14 cellular contexts compared by ENCODE assay signal in genomic region chr1:3481836-3482589, GRCh38. TPM values are rescaled to one million over a fixed set of nuclear protein-coding genes. Genes with fewer than 3 reads are reported as not detected.
DNase-seq lines count a peak whose midpoint lies in the region; ATAC-seq and TF ChIP-seq lines count a peak whose summit lies in the region.
"Had no signal": no experiment of that assay in that cellular context is flagged by ENCODE, and none has a peak within 500 bp of the region (broad histone marks: within the 10 kb centered on the region; RNA-seq: fewer than 3 reads in every experiment).

No MANE protein-coding gene starts in this region.

- ATAC-seq in HCT116 (peak; percentile 77), foreskin keratinocyte (peak; percentile 88), HG03175 (IDR thresholded peaks at IDR 0.05; ENCODE audit: unreplicated experiment) (no peak), GM18870 (IDR thresholded peaks at IDR 0.05; ENCODE audit: unreplicated experiment) (no peak)
- ATAC-seq in activated CD8-positive, alpha-beta T cell treated with anti-CD3 and anti-CD28 coated beads, Interleukin-2, amount 10 ng/mL, durations not matched to agents 7 days and 5 days, result peak; percentile 21
- ATAC-seq: heart left ventricle had no signal

- POLR2A ChIA-PET in HCT116 (lab: Charles Lee), result interaction anchor here (0.9 kb wide), 1 partner anchor 29 kb away, joined by 4 read pairs; no protein-coding TSS in a partner anchor
- POLR2A ChIA-PET in activated CD8-positive, alpha-beta T cell treated with anti-CD3 and anti-CD28 coated beads, Interleukin-2, amount 10 ng/mL, durations not matched to agents 7 days and 5 days (lab: Charles Lee), result no interaction called here

- CTCF ChIA-PET in HCT116 (lab: Charles Lee), result interaction anchor here (1.2 to 3.5 kb wide), 4 partner anchors 9 to 137 kb away, joined by 4 to 29 read pairs (median 6); no protein-coding TSS in a partner anchor
- CTCF ChIA-PET in activated CD8-positive, alpha-beta T cell treated with anti-CD3 and anti-CD28 coated beads, Interleukin-2, amount 10 ng/mL, durations not matched to agents 7 days and 5 days (lab: Charles Lee), result interaction anchor here (1.4 to 1.8 kb wide), 2 partner anchors 9 to 29 kb away, joined by 4 to 9 read pairs; no protein-coding TSS in a partner anchor

- H3K27me3 ChIP-seq in HCT116 (ENCODE audit: insufficient read depth, low read length) (no peaks in the 10 kb centered on the region), foreskin keratinocyte (no peaks in the 10 kb centered on the region)

- no peaks in the 10 kb centered on the region for H3K4me1 Mint-ChIP-seq in activated CD8-positive, alpha-beta T cell treated with anti-CD3 and anti-CD28 coated beads, Interleukin-2, amount 10 ng/mL, durations not matched to agents 7 days and 5 days (ENCODE audit: low read depth)
- H3K4me1 Mint-ChIP-seq: activated naive CD8-positive, alpha-beta T cell treated with anti-CD3 and anti-CD28 coated beads, Interleukin-2, amount 10 ng/mL, durations not matched to agents 7 days and 5 days; B cell had no signal

- H3K36me3 Mint-ChIP-seq in activated CD8-positive, alpha-beta T cell treated with anti-CD3 and anti-CD28 coated beads, Interleukin-2, amount 10 ng/mL, durations not matched to agents 7 days and 5 days (ENCODE audit: low read depth), result no peaks in the 10 kb centered on the region
- H3K36me3 Mint-ChIP-seq: activated naive CD8-positive, alpha-beta T cell treated with anti-CD3 and anti-CD28 coated beads, Interleukin-2, amount 10 ng/mL, durations not matched to agents 7 days and 5 days had no signal

- H3K27me3 Mint-ChIP-seq in activated CD8-positive, alpha-beta T cell treated with anti-CD3 and anti-CD28 coated beads, Interleukin-2, amount 10 ng/mL, durations not matched to agents 7 days and 5 days (ENCODE audit: low read depth), result no peaks in the 10 kb centered on the region
- H3K27me3 Mint-ChIP-seq: activated naive CD8-positive, alpha-beta T cell treated with anti-CD3 and anti-CD28 coated beads, Interleukin-2, amount 10 ng/mL, durations not matched to agents 7 days and 5 days; T-helper 17 cell had no signal

- no peaks in the 10 kb centered on the region for H4K20me1 ChIP-seq in HCT116 (ENCODE audit: insufficient read depth)

- no peak for TF ChIP-seq POLR2A in HCT116 (IDR thresholded peaks at IDR 0.05; ENCODE audit: borderline replicate concordance, extremely low read depth, insufficient read depth, insufficient read length)

- no peak overlapping the region for H3K4me3 Mint-ChIP-seq in activated CD8-positive, alpha-beta T cell treated with anti-CD3 and anti-CD28 coated beads, Interleukin-2, amount 10 ng/mL, durations not matched to agents 7 days and 5 days
- H3K4me3 Mint-ChIP-seq: activated naive CD8-positive, alpha-beta T cell treated with anti-CD3 and anti-CD28 coated beads, Interleukin-2, amount 10 ng/mL, durations not matched to agents 7 days and 5 days; B cell; T-helper 17 cell had no signal

- H3K9me3 Mint-ChIP-seq in activated CD8-positive, alpha-beta T cell treated with anti-CD3 and anti-CD28 coated beads, Interleukin-2, amount 10 ng/mL, durations not matched to agents 7 days and 5 days (ENCODE audit: insufficient read depth), result no peaks in the 10 kb centered on the region
- H3K9me3 Mint-ChIP-seq: activated naive CD8-positive, alpha-beta T cell treated with anti-CD3 and anti-CD28 coated beads, Interleukin-2, amount 10 ng/mL, durations not matched to agents 7 days and 5 days had no signal

- TF ChIP-seq RAD21 in HCT116 (IDR thresholded peaks at IDR 0.05; ENCODE audit: low read depth), result no peak

- H3K9me3 ChIP-seq in HCT116 (ENCODE audit: control insufficient read depth in 1 of 2, insufficient read depth in 1 of 2, low read depth in 1 of 2, low read length in 2 of 2), result no peaks in the 10 kb centered on the region
- H3K9me3 ChIP-seq: heart left ventricle had no signal

- H3K4me1 ChIP-seq in HCT116 (ENCODE audit: control insufficient read depth in 1 of 2, insufficient read depth in 2 of 2, low read length in 2 of 2) (peaks cover 12 to 29% of the 10 kb centered on the region in 2 experiments; a peak in 3 of 4 replicates), foreskin keratinocyte (peaks cover 3% of the 10 kb centered on the region)

- peak overlapping the region in 1 of 2 experiments; percentile 34; a peak in 2 of 4 replicates for H3K4me3 ChIP-seq in HCT116 (replicated peaks in 1 of 2; ENCODE audit: low read depth in 1 of 2, low read length in 2 of 2)
- H3K4me3 ChIP-seq: coronary artery, heart left ventricle, lung had no signal

- RAD21 ChIA-PET in HCT116 (lab: Charles Lee; ENCODE audit: low non-redundant PET in 1 of 2, low total read pairs in 2 of 2, uncharacterized antibody in 2 of 2, unreplicated experiment in 2 of 2), result interaction anchor here in 1 of 2 experiments (1.5 kb wide), 1 partner anchor 29 kb away, joined by 5 read pairs; no protein-coding TSS in a partner anchor

- intact Hi-C loops in HCT116 (cut with micrococcal nuclease), result no loop called here

- H3K27ac ChIP-seq in HCT116 (ENCODE audit: low read depth, low read length) (peak overlapping the region; percentile 39; the same call in 1 of the 2 replicates), foreskin keratinocyte (no peak overlapping the region)
- H3K27ac ChIP-seq: coronary artery, heart left ventricle had no signal

- peak overlapping the region; percentile 36; the same call in 1 of the 2 replicates for H3K9ac ChIP-seq in HCT116 (ENCODE audit: low read length)

- H3K36me3 ChIP-seq in HCT116 (ENCODE audit: control insufficient read depth in 1 of 2, insufficient read depth in 2 of 2, low read length in 2 of 2), result no peaks in the 10 kb centered on the region; a peak in 1 of 4 replicates
- H3K36me3 ChIP-seq: heart left ventricle had no signal

- in situ Hi-C loops in ACHN (cut with HindIII; ENCODE audit: low pct_ligation_motif_present, low pct_unique_long_range_greater_than_20kb, low sequenced_read_pairs), result no loop called here

- no peak for TF ChIP-seq CTCF in HCT116 (IDR thresholded peaks at IDR 0.05 in 2 of 3, conservative IDR thresholded peaks at IDR 0.05 in 1 of 3; ENCODE audit: borderline replicate concordance in 1 of 3, insufficient read depth in 1 of 3, low read depth in 2 of 3, low read length in 2 of 3)
- TF ChIP-seq CTCF in foreskin keratinocyte (conservative IDR thresholded peaks at IDR 0.05), result no peak
- TF ChIP-seq CTCF in GM10266 (IDR thresholded peaks at IDR 0.05; ENCODE audit: control insufficient read depth, insufficient read depth, low read depth, missing control alignments), result no peak

- no peaks in the 10 kb centered on the region for H3K79me2 ChIP-seq in HCT116 (ENCODE audit: insufficient read depth, low read length)

- H2AFZ ChIP-seq in HCT116 (ENCODE audit: low read depth, low read length, poor library complexity, severe bottlenecking), result no peak overlapping the region

- DNase-seq in ACHN (peak; percentile 65), HCT116 (ENCODE audit: low read depth, low spot score) (peak; percentile 42), foreskin keratinocyte (peak; percentile 64 to 82), GM10266 (ENCODE audit: extremely low spot score) (no peak), germinal center (ENCODE audit: low spot score) (no peak)
- DNase-seq in activated CD8-positive, alpha-beta T cell treated with anti-CD3 and anti-CD28 coated beads, Interleukin-2, amount 10 ng/mL, durations not matched to agents 7 days and 5 days, result no peak
- DNase-seq: activated naive CD8-positive, alpha-beta T cell treated with anti-CD3 and anti-CD28 coated beads, Interleukin-2, amount 10 ng/mL, durations not matched to agents 7 days and 5 days; heart left ventricle; T-helper 17 cell had no signal

- no TSS peak for BruUV-seq in HCT116 (replicated peaks; lab: Mats Ljungman, UMichigan)

- H3K27ac Mint-ChIP-seq in activated CD8-positive, alpha-beta T cell treated with anti-CD3 and anti-CD28 coated beads, Interleukin-2, amount 10 ng/mL, durations not matched to agents 7 days and 5 days, result no peak overlapping the region
- H3K27ac Mint-ChIP-seq: activated naive CD8-positive, alpha-beta T cell treated with anti-CD3 and anti-CD28 coated beads, Interleukin-2, amount 10 ng/mL, durations not matched to agents 7 days and 5 days; B cell; T-helper 17 cell had no signal

- peak overlapping the region; percentile 84 for H3K4me2 ChIP-seq in HCT116 (ENCODE audit: low read length)

- no peaks in the 10 kb centered on the region for H3K9me2 ChIP-seq in HCT116 (ENCODE audit: insufficient read depth)

TF ChIP-seq in HCT116, 20 proteins besides CTCF, POLR2A, EP300 and RAD21 (continues in another document):
- TF ChIP-seq, protein P1, sequence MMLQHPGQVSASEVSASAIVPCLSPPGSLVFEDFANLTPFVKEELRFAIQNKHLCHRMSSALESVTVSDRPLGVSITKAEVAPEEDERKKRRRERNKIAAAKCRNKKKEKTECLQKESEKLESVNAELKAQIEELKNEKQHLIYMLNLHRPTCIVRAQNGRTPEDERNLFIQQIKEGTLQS (IDR thresholded peaks at IDR 0.05), result no peak
- TF ChIP-seq REST (IDR thresholded peaks at IDR 0.05; ENCODE audit: low read depth) (no peak), SRF (IDR thresholded peaks at IDR 0.05; ENCODE audit: low read depth) (no peak)

RNA-seq across cellular contexts. Expression of gene ARHGEF16, which starts 27.5 kb away (rescaled TPM):
- total RNA-seq in HCT116 (2021; ENCODE audit: unreplicated experiment) (37.4 TPM), foreskin keratinocyte (24.1 and 25.2 TPM in 2 replicates)
- polyA plus RNA-seq in HCT116 (2012), result 29.5 and 34.9 TPM in 2 replicates
- not detected for total RNA-seq in activated CD8-positive, alpha-beta T cell treated with anti-CD3 and anti-CD28 coated beads, Interleukin-2, amount 10 ng/mL, durations not matched to agents 7 days and 5 days
- 19.9 and 22.8 TPM in 2 replicates for polyA plus RNA-seq in foreskin keratinocyte
- total RNA-seq: activated naive CD8-positive, alpha-beta T cell treated with anti-CD3 and anti-CD28 coated beads, Interleukin-2, amount 10 ng/mL, durations not matched to agents 7 days and 5 days had no signal

Comparison
In these comparisons a context has a peak if more than half of its experiments do, and no peak if none do; other contexts are left out.
1. DNase-seq: peak in ACHN (single experiment), HCT116 (single experiment) and foreskin keratinocyte (2 of 2); none in activated CD8-positive, alpha-beta T cell treated with anti-CD3 and anti-CD28 coated beads, Interleukin-2, amount 10 ng/mL, durations not matched to agents 7 days and 5 days (single experiment), GM10266 (single experiment) and germinal center (single experiment).
2. ATAC-seq: peak in HCT116 (single experiment), activated CD8-positive, alpha-beta T cell treated with anti-CD3 and anti-CD28 coated beads, Interleukin-2, amount 10 ng/mL, durations not matched to agents 7 days and 5 days (single experiment) and foreskin keratinocyte (single experiment); none in HG03175 (single experiment) and GM18870 (single experiment).
3. RNA of gene ARHGEF16, which starts 27.5 kb away (total RNA-seq): 37.4 TPM in HCT116 (single experiment) and 24.1 to 25.2 TPM in foreskin keratinocyte; not detected in activated CD8-positive, alpha-beta T cell treated with anti-CD3 and anti-CD28 coated beads, Interleukin-2, amount 10 ng/mL, durations not matched to agents 7 days and 5 days; every median in the first group is over 10 times any median in the second.